18 cellular contexts compared by ENCODE assay signal in the genomic region with DNA sequence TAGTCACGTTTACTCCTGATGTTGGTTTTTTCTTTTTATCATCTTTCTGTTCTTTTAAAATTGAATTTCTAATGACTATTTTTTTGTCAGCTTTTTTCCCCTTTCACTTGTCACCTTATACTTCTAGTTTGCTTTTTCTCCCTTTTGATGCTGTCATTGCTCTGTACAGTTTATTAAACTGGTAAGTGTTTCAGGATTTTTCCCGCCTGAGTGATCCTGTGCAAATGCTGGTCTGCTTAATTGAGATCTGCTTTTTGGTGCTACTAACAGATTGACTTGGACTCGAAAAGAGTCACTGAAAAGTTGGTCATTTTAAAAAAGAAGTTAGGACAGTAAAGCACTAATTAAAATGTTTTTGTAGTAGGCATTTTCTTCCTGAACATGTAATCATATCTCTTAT.
A peak's percentile ranks its signal among the peaks of the same experiment; 100 is the strongest.
DNase-seq lines count a peak whose midpoint lies in the region; ATAC-seq, FAIRE-seq and TF ChIP-seq lines count a peak whose summit lies in the region.
"Had no signal": no experiment of that assay in that cellular context is flagged by ENCODE, and none has a peak within 500 bp of the region (broad histone marks: within the 10 kb centered on the region; RNA-seq: fewer than 3 reads in every experiment).

No MANE protein-coding gene starts in this region.

- H3K18ac ChIP-seq in trophoblast cell (ENCODE audit: low read length), result no peak overlapping the region

- H2BK12ac ChIP-seq in trophoblast cell (ENCODE audit: low read length), result no peak overlapping the region

- H3K4ac ChIP-seq in trophoblast cell (ENCODE audit: low read depth, low read length), result no peak overlapping the region

- H4K12ac ChIP-seq in trophoblast cell (ENCODE audit: low read depth, low read length), result no peak overlapping the region

- H2AFZ ChIP-seq in OCI-LY7 (ENCODE audit: low read length), result no peak overlapping the region
- no peak overlapping the region for H2AFZ ChIP-seq in trophoblast cell (ENCODE audit: insufficient read depth, low read length, poor library complexity)

- POLR2A ChIA-PET in OCI-LY7 (lab: Charles Lee), result interaction anchor here (1.5 to 2.0 kb wide), 3 partner anchors 9 to 14 kb away, joined by 4 to 9 read pairs (median 7); no protein-coding TSS in a partner anchor

- no peak overlapping the region for H2AK5ac ChIP-seq in trophoblast cell (ENCODE audit: low read length)

- H3K79me1 ChIP-seq in trophoblast cell (ENCODE audit: low read length), result no peaks in the 10 kb centered on the region

- no peak overlapping the region for H2BK120ac ChIP-seq in trophoblast cell (ENCODE audit: insufficient read depth, low read length, poor library complexity)

- H3K9me3 ChIP-seq in DOHH2 (ENCODE audit: control insufficient read depth, insufficient read depth, low read length) (no peaks in the 10 kb centered on the region), OCI-LY7 (ENCODE audit: low read length) (no peaks in the 10 kb centered on the region), trophoblast cell (ENCODE audit: insufficient read depth, low read depth, low read length) (no peaks in the 10 kb centered on the region)
- H3K9me3 ChIP-seq: Caco-2, HAP-1 had no signal

- no peak overlapping the region for H3K9ac ChIP-seq in trophoblast cell (ENCODE audit: low read length)

- peak overlapping the region; percentile 54 for H3K4me2 ChIP-seq in DOHH2 (ENCODE audit: low read length)
- H3K4me2 ChIP-seq in OCI-LY7 (ENCODE audit: low read length), result peak overlapping the region; percentile 62
- no peak overlapping the region for H3K4me2 ChIP-seq in trophoblast cell (ENCODE audit: low read length)

- H3F3A ChIP-seq in DOHH2 (ENCODE audit: control insufficient read depth, insufficient read depth), result peaks cover 24% of the 10 kb centered on the region

- H3K27ac ChIP-seq in DOHH2 (ENCODE audit: low read depth, low read length) (peak overlapping the region; percentile 70), OCI-LY7 (ENCODE audit: low read depth, low read length, poor library complexity, severe bottlenecking) (peak overlapping the region; percentile 11), trophoblast cell (ENCODE audit: low read depth, low read length) (no peak overlapping the region)

- H3K79me2 ChIP-seq in DOHH2 (ENCODE audit: control insufficient read depth, low read length) (peaks cover 63% of the 10 kb centered on the region), OCI-LY7 (ENCODE audit: insufficient read depth, low read depth, low read length) (peaks cover 89% of the 10 kb centered on the region), trophoblast cell (ENCODE audit: control insufficient read depth, insufficient read depth, low read length, poor library complexity) (no peaks in the 10 kb centered on the region)

- intact Hi-C loops in OCI-LY7 (cut with micrococcal nuclease; ENCODE audit: unreplicated experiment), result no loop called here
- intact Hi-C loops in Right ventricle myocardium superior (cut with DNase I), result no loop called here

- H4K20me1 ChIP-seq in DOHH2 (ENCODE audit: control insufficient read depth, insufficient read depth, low read depth, low read length), result no peaks in the 10 kb centered on the region
- H4K20me1 ChIP-seq in OCI-LY7 (ENCODE audit: insufficient read depth, low read length), result 0 out of 2 replicates have a peak, but pooled peaks cover 4% of the 10 kb centered on the region

- FAIRE-seq in islet of Langerhans (lab: Jason Lieb, UNC), result peak; percentile 100
- FAIRE-seq: GM12892, H1, HepG2, HTR-8/SVneo had no signal

- no peak for TF ChIP-seq CTCF in DOHH2 (IDR thresholded peaks at IDR 0.05; ENCODE audit: low read depth, low read length, poor library complexity, severe bottlenecking)
- TF ChIP-seq CTCF in OCI-LY7 (conservative IDR thresholded peaks at IDR 0.05; ENCODE audit: low read length), result no peak

- H3K27me3 ChIP-seq in DOHH2 (ENCODE audit: control insufficient read depth, low read length) (no peaks in the 10 kb centered on the region), trophoblast cell (ENCODE audit: insufficient read depth, low read length) (no peaks in the 10 kb centered on the region)

- H3K23ac ChIP-seq in trophoblast cell (ENCODE audit: low read length), result no peak overlapping the region

- H3K9me2 ChIP-seq in DOHH2 (replicated peaks; ENCODE audit: control insufficient read depth, low read length) (no peaks in the 10 kb centered on the region), OCI-LY7 (ENCODE audit: insufficient read depth, low read length) (no peaks in the 10 kb centered on the region)

- no peak for DNase-seq in OCI-LY7 (ENCODE audit: low spot score)
- DNase-seq in renal cortical epithelial cell (ENCODE audit: low read depth), result peak; percentile 13
- DNase-seq in trophoblast cell, result no peak
- DNase-seq in AG08396 (ENCODE audit: low spot score), result no peak
- no peak for DNase-seq in Right ventricle myocardium superior
- DNase-seq: Caco-2; CD8-positive, alpha-beta memory T cell; DMS53; EL; HFFc6 had no signal

- no peak overlapping the region for H3K14ac ChIP-seq in trophoblast cell (ENCODE audit: low read length)

- H4K91ac ChIP-seq in trophoblast cell (ENCODE audit: low read depth, low read length), result no peak overlapping the region

- BruUV-seq in OCI-LY7 (replicated peaks; lab: Mats Ljungman, UMichigan), result no TSS peak

- H2BK5ac ChIP-seq in trophoblast cell (ENCODE audit: low read depth, low read length, poor library complexity), result no peak overlapping the region

- H3K36me3 ChIP-seq in DOHH2 (ENCODE audit: control insufficient read depth, low read length) (peaks cover 3% of the 10 kb centered on the region; the same call in 1 of the 2 replicates), OCI-LY7 (ENCODE audit: insufficient read depth, low read length) (peaks cover 25% of the 10 kb centered on the region), trophoblast cell (ENCODE audit: control insufficient read depth in 1 of 2, insufficient read depth in 2 of 2, low read length in 2 of 2) (no peaks in the 10 kb centered on the region)
- H3K36me3 ChIP-seq: HAP-1 had no signal

- CTCF ChIA-PET in OCI-LY7 (lab: Charles Lee; ENCODE audit: unreplicated experiment), result no interaction called here

- peak overlapping the region; percentile 36 for H3K4me3 ChIP-seq in DOHH2 (ENCODE audit: low read length)
- peak overlapping the region; percentile 27 for H3K4me3 ChIP-seq in OCI-LY7 (ENCODE audit: low read depth, low read length, poor library complexity, severe bottlenecking)
- H3K4me3 ChIP-seq in trophoblast cell (ENCODE audit: low read depth, low read length), result no peak overlapping the region
- H3K4me3 ChIP-seq: HAP-1 had no signal

- H3K4me1 ChIP-seq in DOHH2 (ENCODE audit: control insufficient read depth, low read length), result peaks cover 59% of the 10 kb centered on the region
- peaks cover 45% of the 10 kb centered on the region for H3K4me1 ChIP-seq in OCI-LY7 (ENCODE audit: insufficient read depth, low read length, poor library complexity, severe bottlenecking)
- no peaks in the 10 kb centered on the region for H3K4me1 ChIP-seq in trophoblast cell (ENCODE audit: control insufficient read depth in 1 of 2, insufficient read depth in 2 of 2, low read length in 2 of 2)
- H3K4me1 ChIP-seq: Caco-2 had no signal

- WGBS in trophoblast cell (ENCODE audit: extremely low coverage, insufficient coverage, insufficient read length), result no CpG with 5 or more reads among the region's 3 CpGs

- no peak overlapping the region for H4K8ac ChIP-seq in trophoblast cell (ENCODE audit: low read depth, low read length)

- ATAC-seq in GM19463 (IDR thresholded peaks at IDR 0.05; ENCODE audit: unreplicated experiment) (no peak), Right ventricle myocardium superior (ENCODE audit: poor library complexity) (no peak)
- ATAC-seq: HepG2 had no signal
